ENCODE assay signal across 24 cellular contexts in the genomic region with DNA sequence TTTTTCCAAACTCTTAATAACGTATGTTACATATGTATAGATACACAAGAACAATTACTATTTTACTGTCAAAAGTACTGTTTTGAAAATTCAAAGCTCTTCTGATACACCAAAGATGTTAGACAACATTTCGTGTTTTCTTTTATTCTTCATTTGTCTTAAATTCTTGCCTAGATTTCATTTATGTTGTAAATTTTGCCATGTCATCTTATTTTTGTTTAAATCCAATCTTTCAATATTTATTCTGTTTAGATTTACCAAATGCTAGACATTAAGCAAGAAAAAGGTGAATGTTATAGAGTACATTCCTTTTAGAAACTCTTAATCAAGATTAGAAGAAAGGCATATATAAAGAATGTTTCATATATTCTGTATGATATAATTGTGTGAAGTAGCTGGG.
"Had no signal": no experiment of that assay in that cellular context is flagged by ENCODE, and none has a peak within 500 bp of the region (broad histone marks: within the 10 kb centered on the region; RNA-seq: fewer than 3 reads in every experiment).

No MANE protein-coding gene starts in this region.

- H3K9me3 ChIP-seq: left lung, lower lobe of right lung, pancreas, prostate gland, sigmoid colon, spleen, tibial nerve, uterus had no signal

- FAIRE-seq: islet of Langerhans, kidney, small intestine had no signal

- H3K4me1 ChIP-seq: left lung, lower lobe of right lung, pancreas, prostate gland, sigmoid colon, spleen, tibial nerve, uterus had no signal

- DNase-seq: hypothalamus; immature natural killer cell; kidney; left colon; left lung; lower lobe of right lung; mammary epithelial cell; mesenchymal stem cell; naive thymus-derived CD8-positive, alpha-beta T cell; nucleus accumbens; pancreas; posterior cingulate gyrus; retina; right cardiac atrium; sigmoid colon; small intestine; spleen; stimulated activated CD4-positive, alpha-beta T cell treated with anti-CD3 and anti-CD28 coated beads, Interleukin-4, amount 100 ng/mL, for 24 hours; stimulated activated naive CD4-positive, alpha-beta T cell; substantia nigra; uterus had no signal

- H3K36me3 ChIP-seq: left lung, lower lobe of right lung, pancreas, prostate gland, sigmoid colon, spleen, tibial nerve, uterus had no signal

- H3K27me3 ChIP-seq: left lung, pancreas, sigmoid colon, spleen, tibial nerve, uterus had no signal

- H3K4me3 ChIP-seq: left lung, lower lobe of right lung, pancreas, prostate gland, sigmoid colon, spleen, tibial nerve, uterus had no signal

- H3K27ac ChIP-seq: left lung, lower lobe of right lung, pancreas, prostate gland, sigmoid colon, spleen, tibial nerve, uterus had no signal
